In genomic region chr6:109879521-109879920, GRCh38 we compare ENCODE assay signal across 1 cellular context.
TF ChIP-seq lines count a peak whose summit lies in the region.

No MANE protein-coding gene starts in this region.

TF ChIP-seq in HepG2, 621 proteins besides CTCF, POLR2A, EP300 and RAD21:
- no peak for TF ChIP-seq ZNF616 (CRISPR knock-in tag; IDR thresholded peaks at IDR 0.05; ENCODE audit: low read depth)
- no peak for TF ChIP-seq FOXK1 (CRISPR knock-in tag; IDR thresholded peaks at IDR 0.05; ENCODE audit: borderline replicate concordance, low read depth)
- no peak for TF ChIP-seq HIVEP1 (CRISPR knock-in tag; IDR thresholded peaks at IDR 0.05)
- no peak for TF ChIP-seq TOPORS (CRISPR knock-in tag; IDR thresholded peaks at IDR 0.05)
- no peak for TF ChIP-seq ZNF670 (CRISPR knock-in tag; IDR thresholded peaks at IDR 0.05; ENCODE audit: borderline replicate concordance)
- TF ChIP-seq RFX5 (IDR thresholded peaks at IDR 0.05; ENCODE audit: low read depth, low read length), result no peak
- TF ChIP-seq MED13 (CRISPR knock-in tag; IDR thresholded peaks at IDR 0.05), result no peak
- no peak for TF ChIP-seq ZNF777 (CRISPR knock-in tag; IDR thresholded peaks at IDR 0.05)
- no peak for TF ChIP-seq TSC22D2 (CRISPR knock-in tag; IDR thresholded peaks at IDR 0.05; ENCODE audit: borderline replicate concordance)
- no peak for TF ChIP-seq ZBTB8A (CRISPR knock-in tag; IDR thresholded peaks at IDR 0.05; ENCODE audit: borderline replicate concordance, low read depth)
- no peak for TF ChIP-seq NRL (CRISPR knock-in tag; IDR thresholded peaks at IDR 0.05; ENCODE audit: borderline replicate concordance)
